28 cellular contexts compared by ENCODE assay signal in the genomic region with DNA sequence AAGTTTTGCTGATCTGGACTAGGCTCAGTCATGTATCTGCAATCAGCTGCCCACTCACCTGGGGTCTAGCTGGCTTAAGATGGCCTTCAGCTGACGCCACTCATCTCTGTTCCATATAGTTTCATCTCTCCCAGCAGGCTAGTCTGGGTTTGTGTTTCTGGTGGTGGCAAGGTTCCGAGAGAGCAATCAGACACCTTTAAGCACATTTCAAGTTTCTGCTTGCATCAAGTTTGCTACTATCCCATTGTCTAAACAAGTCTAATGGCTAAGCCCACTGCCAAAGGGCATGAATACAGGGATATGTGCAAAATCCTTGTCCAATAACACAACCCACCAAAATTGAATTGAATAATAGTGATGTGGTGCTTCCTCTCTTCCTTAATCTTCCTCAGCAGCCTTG.
"Had no signal": no experiment of that assay in that cellular context is flagged by ENCODE, and none has a peak within 500 bp of the region (broad histone marks: within the 10 kb centered on the region; RNA-seq: fewer than 3 reads in every experiment).

No MANE protein-coding gene starts in this region.

- H3K4me1 ChIP-seq: esophagus muscularis mucosa, foreskin keratinocyte, gastroesophageal sphincter, lower lobe of right lung, parathyroid adenoma, testis had no signal

- H3K36me3 ChIP-seq: esophagus muscularis mucosa, gastroesophageal sphincter, heart left ventricle, lower lobe of right lung, sigmoid colon, tibial artery had no signal

- H3K4me3 ChIP-seq: dorsolateral prefrontal cortex, esophagus muscularis mucosa, gastroesophageal sphincter, heart left ventricle, lower lobe of right lung, sigmoid colon, testis, tibial artery had no signal

- FAIRE-seq: colon had no signal

- H3K4me3 Mint-ChIP-seq: immature natural killer cell; memory B cell; natural killer cell; neural crest cell; stimulated activated memory B cell treated with anti-CD40 and anti-IgM and Interleukin-4, amounts not matched to agents 10 μg/mL and 1 μg/mL and 100 μg/mL, for 72 hours; type B pancreatic cell had no signal

- H3K4me1 Mint-ChIP-seq: immature natural killer cell; memory B cell; natural killer cell; neural crest cell; stimulated activated memory B cell treated with anti-CD40 and anti-IgM and Interleukin-4, amounts not matched to agents 10 μg/mL and 1 μg/mL and 100 μg/mL, for 72 hours had no signal

- H3K9me3 Mint-ChIP-seq: immature natural killer cell; memory B cell; natural killer cell; neural crest cell; stimulated activated memory B cell treated with anti-CD40 and anti-IgM and Interleukin-4, amounts not matched to agents 10 μg/mL and 1 μg/mL and 100 μg/mL, for 72 hours had no signal

- H3K9ac ChIP-seq: parathyroid adenoma had no signal

- H3K9me3 ChIP-seq: esophagus muscularis mucosa, gastroesophageal sphincter, lower lobe of right lung, sigmoid colon, testis, tibial artery had no signal

- H3K36me3 Mint-ChIP-seq: immature natural killer cell; memory B cell; natural killer cell; stimulated activated memory B cell treated with anti-CD40 and anti-IgM and Interleukin-4, amounts not matched to agents 10 μg/mL and 1 μg/mL and 100 μg/mL, for 72 hours; type B pancreatic cell had no signal

- H3K79me2 ChIP-seq: parathyroid adenoma had no signal

- H3K27ac Mint-ChIP-seq: immature natural killer cell; memory B cell; natural killer cell; progenitor cell of endocrine pancreas; stimulated activated memory B cell treated with anti-CD40 and anti-IgM and Interleukin-4, amounts not matched to agents 10 μg/mL and 1 μg/mL and 100 μg/mL, for 72 hours; type B pancreatic cell had no signal

- DNase-seq: dorsolateral prefrontal cortex; effector CD4-positive, alpha-beta T cell; heart left ventricle; hippocampal formation; immature natural killer cell; islet precursor cell; left ventricle myocardium superior; lower lobe of right lung; natural killer cell; right cardiac atrium; sigmoid colon; stimulated activated CD4-positive, alpha-beta T cell treated with anti-CD3 and anti-CD28 coated beads, Interleukin-2, amount 100 ng/mL, for 24 hours; stimulated activated CD4-positive, alpha-beta T cell treated with anti-CD3 and anti-CD28 coated beads, Interleukin-4, amount 100 ng/mL, for 24 hours; stimulated activated naive CD8-positive, alpha-beta T cell treated with anti-CD3 and anti-CD28 coated beads, Interleukin-15, Interleukin-2, amounts not matched to agents 100 U/mL and 50 U/mL, for 24 hours; substantia nigra; testis; tibial artery had no signal

- H3K27me3 ChIP-seq: dorsolateral prefrontal cortex, esophagus muscularis mucosa, foreskin keratinocyte, gastroesophageal sphincter, heart left ventricle, sigmoid colon, testis, tibial artery had no signal

- H3K27ac ChIP-seq: dorsolateral prefrontal cortex, epithelial cell of prostate, esophagus muscularis mucosa, foreskin keratinocyte, gastroesophageal sphincter, heart left ventricle, lower lobe of right lung, parathyroid adenoma, testis had no signal

- H3K27me3 Mint-ChIP-seq: progenitor cell of endocrine pancreas, type B pancreatic cell had no signal

- ATAC-seq: foreskin keratinocyte; gastroesophageal sphincter; heart left ventricle; left ventricle myocardium superior; lower lobe of right lung; natural killer cell; right cardiac atrium; stimulated activated memory B cell treated with anti-CD40 and anti-IgM and Interleukin-4, amounts not matched to agents 10 μg/mL and 1 μg/mL and 100 μg/mL, for 72 hours; stimulated activated naive CD8-positive, alpha-beta T cell treated with anti-CD3 and anti-CD28 coated beads, Interleukin-15, Interleukin-2, amounts not matched to agents 100 U/mL and 50 U/mL, for 24 hours had no signal
